In genomic region chr11:119853581-119854360, GRCh38 we compare ENCODE assay signal across 16 cellular contexts.
DNase-seq lines count a peak whose midpoint lies in the region; ATAC-seq and TF ChIP-seq lines count a peak whose summit lies in the region.
"Had no signal": no experiment of that assay in that cellular context is flagged by ENCODE, and none has a peak within 500 bp of the region (broad histone marks: within the 10 kb centered on the region; RNA-seq: fewer than 3 reads in every experiment).

No MANE protein-coding gene starts in this region.

- H3K27ac Mint-ChIP-seq in HFFc6: no peak overlapping the region
- H3K27ac Mint-ChIP-seq: CD4-positive, alpha-beta T cell; GM23338; H9 had no signal

- no peak for ATAC-seq in HG03139 (IDR thresholded peaks at IDR 0.05; ENCODE audit: unreplicated experiment)
- ATAC-seq: GM23338 had no signal

- no peaks in the 10 kb centered on the region for H3K9me3 Mint-ChIP-seq in HFFc6
- H3K9me3 Mint-ChIP-seq: CD4-positive, alpha-beta T cell; GM23338; H9 had no signal

- DNase-seq in DMS79 treated with DMSO at 0.1 percent for 48 hours (lab: John Stamatoyannopoulos, UW) (peak; percentile 23), DMS79 (lab: John Stamatoyannopoulos, UW) (no peak), globus pallidus (ENCODE audit: low spot score) (peak; percentile 15), pons (ENCODE audit: low spot score) (peak; percentile 54), HFFc6 (no peak), GM13976 (ENCODE audit: low spot score) (no peak)
- DNase-seq: C1 segment of cervical spinal cord; Calu3; CD4-positive, alpha-beta T cell; DMS 273 treated with DMSO at 0.1 percent for 48 hours; GDM1; H9 had no signal

- no peaks in the 10 kb centered on the region for H3K36me3 Mint-ChIP-seq in HFFc6 (ENCODE audit: low read depth)

- in situ Hi-C loops in GM13976 (cut with MboI; ENCODE audit: low sequenced_read_pairs, unreplicated experiment): no loop called here

- H3K4me1 Mint-ChIP-seq in HFFc6 (ENCODE audit: low read depth): no peaks in the 10 kb centered on the region

- no peak overlapping the region for H3K4me3 Mint-ChIP-seq in HFFc6
- H3K4me3 Mint-ChIP-seq: CD4-positive, alpha-beta T cell; GM23338; H9 had no signal

- TF ChIP-seq CTCF in VCaP (conservative IDR thresholded peaks at IDR 0.05): no peak
- no peak for TF ChIP-seq CTCF in HFFc6 (IDR thresholded peaks at IDR 0.05)
- no peak for TF ChIP-seq CTCF in GM13976 (IDR thresholded peaks at IDR 0.05; ENCODE audit: borderline replicate concordance, control extremely low read depth, extremely low read depth, insufficient read depth, missing control alignments)

- H3K27me3 Mint-ChIP-seq in HFFc6 (ENCODE audit: insufficient read depth): peaks cover 35% of the 10 kb centered on the region

- peak overlapping the region; percentile 60 for H3K27ac ChIP-seq in VCaP
- H3K27ac ChIP-seq: 22Rv1 had no signal

Comparison
In these comparisons a context has a peak if more than half of its experiments do, and no peak if none do; other contexts are left out.
1. DNase-seq: peak in DMS79 treated with DMSO at 0.1 percent for 48 hours (single experiment), globus pallidus (single experiment) and pons (single experiment); none in DMS79 (single experiment), HFFc6 (single experiment) and GM13976 (single experiment).